Comparison of ENCODE assay signal across 8 cellular contexts in genomic region chr10:132685121-132685891, GRCh38.
DNase-seq lines count a peak whose midpoint lies in the region; ATAC-seq lines count a peak whose summit lies in the region.

No MANE protein-coding gene starts in this region.

- peak; percentile 55 for ATAC-seq in stimulated activated naive CD8-positive, alpha-beta T cell treated with anti-CD3 and anti-CD28 coated beads, Interleukin-15, Interleukin-2, amounts not matched to agents 100 U/mL and 50 U/mL, for 24 hours
- no peak for ATAC-seq in stimulated activated naive CD8-positive, alpha-beta T cell treated with anti-CD3 and anti-CD28 coated beads, Interleukin-15, amount 100 ng/mL, for 72 hours
- ATAC-seq in HG02610 (IDR thresholded peaks at IDR 0.05; ENCODE audit: unreplicated experiment) (no peak), GM21526 (IDR thresholded peaks at IDR 0.05; ENCODE audit: low FRiP score, unreplicated experiment) (no peak)

- peak overlapping the region in 1 of 2 donors; percentile 37 for H3K4me3 Mint-ChIP-seq in stimulated activated naive CD8-positive, alpha-beta T cell treated with anti-CD3 and anti-CD28 coated beads, Interleukin-15, amount 100 ng/mL, for 72 hours
- H3K4me3 Mint-ChIP-seq in immature natural killer cell, result peak overlapping the region; percentile 30 to 81 (median 54)

- peak; percentile 34 for DNase-seq in stimulated activated naive CD8-positive, alpha-beta T cell treated with anti-CD3 and anti-CD28 coated beads, Interleukin-15, Interleukin-2, amounts not matched to agents 100 U/mL and 50 U/mL, for 24 hours
- no peak for DNase-seq in stimulated activated naive CD8-positive, alpha-beta T cell treated with anti-CD3 and anti-CD28 coated beads, Interleukin-15, amount 100 ng/mL, for 72 hours
- peak; percentile 15 for DNase-seq in activated naive CD4-positive, alpha-beta T cell treated with anti-CD3 and anti-CD28 coated beads, Interleukin-2, amount 50 U/mL, for 16 hours
- DNase-seq in immature natural killer cell (peak in 1 of 3 donors; percentile 11), superior temporal gyrus (ENCODE audit: extremely low spot score) (peak; percentile 95), NCI-H1105 (lab: John Stamatoyannopoulos, UW) (no peak)

- H3K27me3 Mint-ChIP-seq in stimulated activated naive CD8-positive, alpha-beta T cell treated with anti-CD3 and anti-CD28 coated beads, Interleukin-15, amount 100 ng/mL, for 72 hours, result no peaks in the 10 kb centered on the region
- H3K27me3 Mint-ChIP-seq in immature natural killer cell (ENCODE audit: low read depth in 3 of 3), result peaks cover 0 to 3% (median 0%) of the 10 kb centered on the region in 3 donors

- H3K4me1 Mint-ChIP-seq in stimulated activated naive CD8-positive, alpha-beta T cell treated with anti-CD3 and anti-CD28 coated beads, Interleukin-15, amount 100 ng/mL, for 72 hours, result peaks cover 31% of the 10 kb centered on the region
- H3K4me1 Mint-ChIP-seq in immature natural killer cell, result peaks cover 44 to 54% of the 10 kb centered on the region in 2 donors

- no peak overlapping the region for H3K27ac Mint-ChIP-seq in stimulated activated naive CD8-positive, alpha-beta T cell treated with anti-CD3 and anti-CD28 coated beads, Interleukin-15, amount 100 ng/mL, for 72 hours
- H3K27ac Mint-ChIP-seq in immature natural killer cell, result peak overlapping the region; percentile 12 to 88 (median 77)

- H3K9me3 Mint-ChIP-seq in stimulated activated naive CD8-positive, alpha-beta T cell treated with anti-CD3 and anti-CD28 coated beads, Interleukin-15, amount 100 ng/mL, for 72 hours, result no peaks in the 10 kb centered on the region
- peaks cover 0 to 3% (median 0%) of the 10 kb centered on the region in 6 donors for H3K9me3 Mint-ChIP-seq in immature natural killer cell

- H3K36me3 Mint-ChIP-seq in immature natural killer cell, result peaks cover 0 to 4% (median 0%) of the 10 kb centered on the region in 3 donors

Comparison
In these comparisons a context has a peak if more than half of its experiments do, and no peak if none do; other contexts are left out.
1. DNase-seq: peak in stimulated activated naive CD8-positive, alpha-beta T cell treated with anti-CD3 and anti-CD28 coated beads, Interleukin-15, Interleukin-2, amounts not matched to agents 100 U/mL and 50 U/mL, for 24 hours (single experiment), activated naive CD4-positive, alpha-beta T cell treated with anti-CD3 and anti-CD28 coated beads, Interleukin-2, amount 50 U/mL, for 16 hours (single experiment) and superior temporal gyrus (single experiment); none in stimulated activated naive CD8-positive, alpha-beta T cell treated with anti-CD3 and anti-CD28 coated beads, Interleukin-15, amount 100 ng/mL, for 72 hours (0 of 2) and NCI-H1105 (single experiment).
2. H3K27ac Mint-ChIP-seq: peak in immature natural killer cell (6 of 6); none in stimulated activated naive CD8-positive, alpha-beta T cell treated with anti-CD3 and anti-CD28 coated beads, Interleukin-15, amount 100 ng/mL, for 72 hours (0 of 2).